Comparison of ENCODE assay signal across 12 cellular contexts in genomic region chr19:47534628-47535027, GRCh38. TPM values are rescaled to one million over a fixed set of nuclear protein-coding genes. Genes with fewer than 3 reads are reported as not detected.
"Had no signal": no experiment of that assay in that cellular context is flagged by ENCODE, and none has a peak within 500 bp of the region (broad histone marks: within the 10 kb centered on the region; RNA-seq: fewer than 3 reads in every experiment).

No MANE protein-coding gene starts in this region.

- H3K4me1 ChIP-seq: HAP-1 had no signal

- H3K4me3 ChIP-seq: GM23248, GM23338, HAP-1 had no signal

- H3K27ac ChIP-seq: GM23248 had no signal

- DNase-seq: GM23248, GOT3, H7, H9, HCEC 1CT, HFFc6 had no signal

- H3K4me2 ChIP-seq: GM23338 had no signal

- H3K9me3 ChIP-seq: HAP-1 had no signal

- H3K36me3 ChIP-seq: HAP-1 had no signal

- ATAC-seq: GM23338, HCT116 had no signal

- H3K9ac ChIP-seq: GM23248 had no signal

- FAIRE-seq: H1, H54 had no signal

- H2AFZ ChIP-seq: GM23248, GM23338 had no signal

RNA-seq across cellular contexts. Expression of gene ZNF541, which starts 38.3 kb away (rescaled TPM):
- total RNA-seq: GM23248, H1, H4, H7, H9 had no signal
